1 cellular context compared by ENCODE assay signal in the genomic region with DNA sequence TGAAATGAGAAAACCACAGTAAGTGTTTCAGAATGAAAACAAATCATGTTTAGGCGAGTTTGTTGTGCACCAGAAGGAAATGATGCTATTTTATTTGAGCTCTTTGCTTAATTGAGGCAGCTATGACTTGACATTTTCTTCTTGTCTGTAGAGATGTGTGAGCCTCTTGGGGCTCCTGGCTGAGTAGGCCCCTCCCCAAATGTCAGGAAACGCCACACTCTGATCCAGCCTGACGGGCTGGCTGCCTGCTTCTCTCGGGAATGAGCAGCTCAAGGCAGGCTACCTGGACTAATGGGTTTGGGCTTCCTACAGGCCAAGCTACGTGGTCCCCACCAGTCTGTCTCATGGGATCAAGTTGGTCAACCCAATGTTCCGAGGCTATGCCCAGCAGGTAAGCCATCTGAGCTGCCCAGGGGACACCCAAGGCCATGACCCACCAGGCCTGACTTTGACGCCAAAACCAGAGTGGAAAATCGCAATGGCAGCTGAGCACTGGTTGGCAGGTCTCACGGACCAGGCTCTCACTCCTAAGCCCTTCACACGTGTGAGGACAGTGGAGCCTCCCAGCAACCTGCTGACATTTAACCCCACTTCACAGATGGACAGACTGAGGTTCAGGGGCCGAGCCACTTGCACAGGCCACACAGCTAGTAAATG.
TF ChIP-seq lines count a peak whose summit lies in the region.

No MANE protein-coding gene starts in this region.

TF ChIP-seq in GM12878, 131 proteins besides CTCF, POLR2A, EP300 and RAD21:
- TF ChIP-seq RELA (IDR thresholded peaks at IDR 0.05; ENCODE audit: borderline replicate concordance, partially characterized antibody) (no peak), PAX5 (IDR thresholded peaks at IDR 0.05; ENCODE audit: borderline replicate concordance, low read depth, low read length) (no peak), CHD1 (IDR thresholded peaks at IDR 0.05; ENCODE audit: low read depth, low read length) (no peak), MXI1 (IDR thresholded peaks at IDR 0.05; ENCODE audit: low read depth, low read length) (no peak), ZNF274 (IDR thresholded peaks at IDR 0.05; ENCODE audit: insufficient read depth, insufficient read length) (no peak), KDM1A (IDR thresholded peaks at IDR 0.05; ENCODE audit: borderline replicate concordance) (no peak), GATAD2B (conservative IDR thresholded peaks at IDR 0.05; ENCODE audit: low read depth) (no peak), HCFC1 (IDR thresholded peaks at IDR 0.05; ENCODE audit: low read length) (no peak)
- TF ChIP-seq, protein P1, sequence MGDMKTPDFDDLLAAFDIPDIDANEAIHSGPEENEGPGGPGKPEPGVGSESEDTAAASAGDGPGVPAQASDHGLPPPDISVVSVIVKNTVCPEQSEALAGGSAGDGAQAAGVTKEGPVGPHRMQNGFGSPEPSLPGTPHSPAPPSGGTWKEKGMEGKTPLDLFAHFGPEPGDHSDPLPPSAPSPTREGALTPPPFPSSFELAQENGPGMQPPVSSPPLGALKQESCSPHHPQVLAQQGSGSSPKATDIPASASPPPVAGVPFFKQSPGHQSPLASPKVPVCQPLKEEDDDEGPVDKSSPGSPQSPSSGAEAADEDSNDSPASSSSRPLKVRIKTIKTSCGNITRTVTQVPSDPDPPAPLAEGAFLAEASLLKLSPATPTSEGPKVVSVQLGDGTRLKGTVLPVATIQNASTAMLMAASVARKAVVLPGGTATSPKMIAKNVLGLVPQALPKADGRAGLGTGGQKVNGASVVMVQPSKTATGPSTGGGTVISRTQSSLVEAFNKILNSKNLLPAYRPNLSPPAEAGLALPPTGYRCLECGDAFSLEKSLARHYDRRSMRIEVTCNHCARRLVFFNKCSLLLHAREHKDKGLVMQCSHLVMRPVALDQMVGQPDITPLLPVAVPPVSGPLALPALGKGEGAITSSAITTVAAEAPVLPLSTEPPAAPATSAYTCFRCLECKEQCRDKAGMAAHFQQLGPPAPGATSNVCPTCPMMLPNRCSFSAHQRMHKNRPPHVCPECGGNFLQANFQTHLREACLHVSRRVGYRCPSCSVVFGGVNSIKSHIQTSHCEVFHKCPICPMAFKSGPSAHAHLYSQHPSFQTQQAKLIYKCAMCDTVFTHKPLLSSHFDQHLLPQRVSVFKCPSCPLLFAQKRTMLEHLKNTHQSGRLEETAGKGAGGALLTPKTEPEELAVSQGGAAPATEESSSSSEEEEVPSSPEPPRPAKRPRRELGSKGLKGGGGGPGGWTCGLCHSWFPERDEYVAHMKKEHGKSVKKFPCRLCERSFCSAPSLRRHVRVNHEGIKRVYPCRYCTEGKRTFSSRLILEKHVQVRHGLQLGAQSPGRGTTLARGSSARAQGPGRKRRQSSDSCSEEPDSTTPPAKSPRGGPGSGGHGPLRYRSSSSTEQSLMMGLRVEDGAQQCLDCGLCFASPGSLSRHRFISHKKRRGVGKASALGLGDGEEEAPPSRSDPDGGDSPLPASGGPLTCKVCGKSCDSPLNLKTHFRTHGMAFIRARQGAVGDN (IDR thresholded peaks at IDR 0.05), result no peak
